Comparison of ENCODE assay signal across 27 cellular contexts in the genomic region with DNA sequence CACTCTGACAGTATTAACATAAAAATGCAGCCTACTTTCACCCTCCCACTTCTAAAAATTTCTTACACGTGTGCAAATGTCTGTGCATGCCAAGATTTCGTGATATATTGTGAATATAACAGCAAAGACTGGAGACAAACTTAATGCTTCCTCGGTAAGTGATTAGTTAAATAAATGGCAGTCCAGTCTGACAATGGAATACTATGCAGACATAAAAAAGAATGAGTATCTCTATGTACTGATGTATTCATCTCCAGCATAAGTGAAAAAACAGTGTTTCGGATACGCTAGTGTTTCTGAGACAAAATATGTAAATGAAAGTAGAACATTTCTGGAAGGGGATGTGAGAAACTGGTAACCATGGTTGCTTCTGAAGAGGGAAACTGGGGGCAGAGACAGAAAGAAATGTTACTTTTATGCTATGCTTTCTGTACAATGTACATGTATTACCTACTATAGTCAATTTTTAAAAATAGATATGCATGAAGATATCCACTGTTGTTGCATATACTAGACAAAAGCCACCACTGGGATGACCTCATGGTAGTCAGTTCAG. TPM values are rescaled to one million over a fixed set of nuclear protein-coding genes. Genes with fewer than 3 reads are reported as not detected.
DNase-seq lines count a peak whose midpoint lies in the region; ATAC-seq and TF ChIP-seq lines count a peak whose summit lies in the region.
"Had no signal": no experiment of that assay in that cellular context is flagged by ENCODE, and none has a peak within 500 bp of the region (broad histone marks: within the 10 kb centered on the region; RNA-seq: fewer than 3 reads in every experiment).

No MANE protein-coding gene starts in this region.

- 92% methylated on average over 5 of the region's 5 CpGs for WGBS in esophagus muscularis mucosa

- H3K36me3 Mint-ChIP-seq in memory B cell = no peaks in the 10 kb centered on the region
- H3K36me3 Mint-ChIP-seq: CD14-positive monocyte; stimulated activated effector memory CD8-positive, alpha-beta T cell treated with anti-CD3 and anti-CD28 coated beads, Interleukin-12 subunit alpha, Interleukin-12 subunit beta, amount 100 ng/mL, for 72 hours had no signal

- H3K27ac Mint-ChIP-seq in memory B cell = no peak overlapping the region
- H3K27ac Mint-ChIP-seq: activated T-cell treated with anti-CD3 and anti-CD28 coated beads, Interleukin-2, amount 50 U/mL, for 24 hours; CD14-positive monocyte; stimulated activated effector memory CD8-positive, alpha-beta T cell treated with anti-CD3 and anti-CD28 coated beads, Interleukin-12 subunit alpha, Interleukin-12 subunit beta, amount 100 ng/mL, for 72 hours had no signal

- no peak overlapping the region for H3K4me3 Mint-ChIP-seq in memory B cell
- H3K4me3 Mint-ChIP-seq: activated T-cell treated with anti-CD3 and anti-CD28 coated beads, Interleukin-2, amount 50 U/mL, for 24 hours; CD14-positive monocyte; stimulated activated effector memory CD8-positive, alpha-beta T cell treated with anti-CD3 and anti-CD28 coated beads, Interleukin-12 subunit alpha, Interleukin-12 subunit beta, amount 100 ng/mL, for 72 hours had no signal

- no peaks in the 10 kb centered on the region for H3K9me3 Mint-ChIP-seq in memory B cell
- H3K9me3 Mint-ChIP-seq: activated T-cell treated with anti-CD3 and anti-CD28 coated beads, Interleukin-2, amount 50 U/mL, for 24 hours; stimulated activated effector memory CD8-positive, alpha-beta T cell treated with anti-CD3 and anti-CD28 coated beads, Interleukin-12 subunit alpha, Interleukin-12 subunit beta, amount 100 ng/mL, for 72 hours had no signal

- H3K27ac ChIP-seq in esophagus muscularis mucosa (replicated peaks in 1 of 4) = no peak overlapping the region
- H3K27ac ChIP-seq: psoas muscle, sigmoid colon, SK-N-MC had no signal

- TF ChIP-seq POLR2A in esophagus muscularis mucosa (IDR thresholded peaks at IDR 0.05; ENCODE audit: low read depth) = no peak

- in situ Hi-C loops in GM13976 (cut with MboI; ENCODE audit: low sequenced_read_pairs, unreplicated experiment) = loop anchor here (25.0 kb wide), 1 partner anchor 163 kb away; no protein-coding TSS in a partner anchor

- no peaks in the 10 kb centered on the region for H3K9me3 ChIP-seq in esophagus muscularis mucosa
- H3K9me3 ChIP-seq: psoas muscle, sigmoid colon had no signal

- intact Hi-C loops in esophagus muscularis mucosa (cut with DNase I) = no loop called here
- intact Hi-C loops in Right ventricle myocardium superior (cut with DNase I) = no loop called here

- TF ChIP-seq CTCF in GM13976 (IDR thresholded peaks at IDR 0.05; ENCODE audit: borderline replicate concordance, control extremely low read depth, extremely low read depth, insufficient read depth, missing control alignments) (no peak), esophagus muscularis mucosa (IDR thresholded peaks at IDR 0.05) (no peak)

- peak; percentile 75 for ATAC-seq in GM19351 (IDR thresholded peaks at IDR 0.05; ENCODE audit: unreplicated experiment)
- ATAC-seq in HG03103 (IDR thresholded peaks at IDR 0.05; ENCODE audit: low read depth, unreplicated experiment) = peak; percentile 71
- peak; percentile 60 for ATAC-seq in memory B cell (ENCODE audit: low read depth)
- ATAC-seq in GM21717 (IDR thresholded peaks at IDR 0.05; ENCODE audit: unreplicated experiment) = no peak
- ATAC-seq in Right ventricle myocardium superior (ENCODE audit: poor library complexity) = no peak
- ATAC-seq in HG02642 (IDR thresholded peaks at IDR 0.05; ENCODE audit: poor library complexity, unreplicated experiment) = no peak
- ATAC-seq: left ventricle myocardium superior; psoas muscle; stimulated activated effector memory CD8-positive, alpha-beta T cell treated with anti-CD3 and anti-CD28 coated beads, Interleukin-12 subunit alpha, Interleukin-12 subunit beta, amount 100 ng/mL, for 72 hours had no signal

- no peak for TF ChIP-seq EP300 in esophagus muscularis mucosa (IDR thresholded peaks at IDR 0.05)

- H3K4me1 ChIP-seq in esophagus muscularis mucosa = peaks cover 10 to 34% (median 24%) of the 10 kb centered on the region in 4 donors

- H3K36me3 ChIP-seq in esophagus muscularis mucosa = no peaks in the 10 kb centered on the region
- H3K36me3 ChIP-seq: sigmoid colon had no signal

- H3K4me3 ChIP-seq in esophagus muscularis mucosa = no peak overlapping the region
- H3K4me3 ChIP-seq: psoas muscle, sigmoid colon, SK-N-MC had no signal

- H3K27me3 Mint-ChIP-seq in memory B cell = peaks cover 16% of the 10 kb centered on the region

- H3K4me1 Mint-ChIP-seq in memory B cell = peaks cover 4% of the 10 kb centered on the region
- H3K4me1 Mint-ChIP-seq: CD14-positive monocyte; stimulated activated effector memory CD8-positive, alpha-beta T cell treated with anti-CD3 and anti-CD28 coated beads, Interleukin-12 subunit alpha, Interleukin-12 subunit beta, amount 100 ng/mL, for 72 hours had no signal

- DNase-seq in GM13976 (ENCODE audit: low spot score) = peak; percentile 81
- DNase-seq in memory B cell (ENCODE audit: low spot score in 2 of 2) = no peak
- no peak for DNase-seq in esophagus muscularis mucosa (ENCODE audit: extremely low spot score)
- no peak for DNase-seq in Right ventricle myocardium superior
- DNase-seq: activated CD4-positive, alpha-beta T cell treated with anti-CD3 and anti-CD28 coated beads for 48 hours; activated CD8-positive, alpha-beta memory T cell treated with anti-CD3 and anti-CD28 coated beads for 24 hours; activated gamma-delta T cell; activated T-cell treated with anti-CD3 and anti-CD28 coated beads, Interleukin-2, amount 50 U/mL, for 24 hours; amygdala; H7; islet precursor cell; left ventricle myocardium superior; NCI-H1694; NCI-H510A; nucleus accumbens; OCI-M1; psoas muscle; sigmoid colon; stimulated activated CD4-positive, alpha-beta T cell treated with anti-CD3 and anti-CD28 coated beads, Interleukin-4, amount 100 ng/mL, for 24 hours; T-helper 2 cell had no signal

- no peaks in the 10 kb centered on the region for H3K27me3 ChIP-seq in esophagus muscularis mucosa
- H3K27me3 ChIP-seq: sigmoid colon had no signal

RNA-seq across cellular contexts. Expression of a gene that starts 7.0 kb away (rescaled TPM):
- total RNA-seq in esophagus muscularis mucosa (10 to 100 TPM in 2 of 4 donors, 1 to 10 TPM in 2; 7.6 to 13.1 (median 9.5) TPM), Right ventricle myocardium superior (5.4 TPM)

Comparison
In these comparisons a context has a peak if more than half of its experiments do, and no peak if none do; other contexts are left out.
1. ATAC-seq: peak in GM19351 (single experiment), HG03103 (single experiment) and memory B cell (single experiment); none in GM21717 (single experiment), Right ventricle myocardium superior (single experiment) and HG02642 (single experiment).